In the genomic region with DNA sequence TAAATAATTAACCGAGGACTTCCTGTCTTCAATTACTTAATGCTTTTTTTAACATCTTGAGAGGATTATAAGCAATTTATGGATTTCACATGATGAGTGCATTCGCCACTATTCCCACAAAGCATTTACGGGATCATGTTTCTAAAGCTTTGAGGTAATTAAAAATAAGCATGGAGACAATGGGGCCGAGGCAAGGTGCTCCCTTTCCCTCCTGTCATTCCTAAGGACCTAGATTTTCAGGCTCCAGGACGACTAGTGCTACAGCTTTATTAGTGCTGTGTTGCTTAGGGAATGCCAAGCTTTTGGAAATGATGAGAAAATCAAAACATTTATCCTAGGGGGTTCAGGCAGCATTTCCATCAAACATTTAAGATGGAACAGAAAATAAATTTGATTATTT, we compare ENCODE assay signal across 18 cellular contexts.
"Had no signal": no experiment of that assay in that cellular context is flagged by ENCODE, and none has a peak within 500 bp of the region (broad histone marks: within the 10 kb centered on the region; RNA-seq: fewer than 3 reads in every experiment).

No MANE protein-coding gene starts in this region.

- H3K4me1 ChIP-seq: esophagus muscularis mucosa, left ventricle myocardium inferior, stomach had no signal

- H3K4me3 Mint-ChIP-seq: activated CD4-positive, alpha-beta T cell treated with anti-CD3 and anti-CD28 coated beads, Interleukin-2, amount 10 ng/mL, durations not matched to agents 24 days and 14 days; activated CD8-positive, alpha-beta T cell treated with anti-CD3 and anti-CD28 coated beads, Interleukin-2, amount 10 ng/mL, durations not matched to agents 7 days and 5 days; activated T-cell treated with anti-CD3 and anti-CD28 coated beads, Interleukin-2, amount 50 U/mL, for 24 hours; brain; immature natural killer cell; nephron progenitor cell had no signal

- H3K9me3 Mint-ChIP-seq: activated T-helper 2 cell treated with anti-CD3 and anti-CD28 coated beads, Interferon-gamma antibody, Interleukin-2, Interleukin-4, amounts not matched to agents 10 μg/mL and 5 μg/mL and 100 μg/mL, durations not matched to agents 14 hours and 24 hours and 36 hours; brain had no signal

- H3K36me3 ChIP-seq: esophagus muscularis mucosa, left ventricle myocardium inferior, stomach had no signal

- H3K27ac ChIP-seq: esophagus muscularis mucosa, left ventricle myocardium inferior, stomach had no signal

- H3K4me1 Mint-ChIP-seq: activated CD4-positive, alpha-beta T cell treated with anti-CD3 and anti-CD28 coated beads, Interleukin-2, amount 10 ng/mL, durations not matched to agents 24 days and 14 days; immature natural killer cell had no signal

- H3K9me3 ChIP-seq: esophagus muscularis mucosa, left ventricle myocardium inferior, stomach had no signal

- H3K27ac Mint-ChIP-seq: activated CD4-positive, alpha-beta T cell treated with anti-CD3 and anti-CD28 coated beads, Interleukin-2, amount 10 ng/mL, durations not matched to agents 24 days and 14 days; activated CD8-positive, alpha-beta T cell treated with anti-CD3 and anti-CD28 coated beads, Interleukin-2, amount 10 ng/mL, durations not matched to agents 7 days and 5 days; activated T-cell treated with anti-CD3 and anti-CD28 coated beads, Interleukin-2, amount 50 U/mL, for 24 hours; activated T-helper 2 cell treated with anti-CD3 and anti-CD28 coated beads, Interferon-gamma antibody, Interleukin-2, Interleukin-4, amounts not matched to agents 10 μg/mL and 5 μg/mL and 100 μg/mL, durations not matched to agents 14 hours and 24 hours and 36 hours; brain; immature natural killer cell; nephron progenitor cell had no signal

- H3K27me3 Mint-ChIP-seq: activated CD4-positive, alpha-beta T cell treated with anti-CD3 and anti-CD28 coated beads, Interleukin-2, amount 10 ng/mL, durations not matched to agents 24 days and 14 days; activated T-cell treated with anti-CD3 and anti-CD28 coated beads, Interleukin-2, amount 50 U/mL, for 24 hours had no signal

- H3K36me3 Mint-ChIP-seq: brain, immature natural killer cell had no signal

- H3K27me3 ChIP-seq: esophagus muscularis mucosa, stomach had no signal

- DNase-seq: activated CD4-positive, alpha-beta T cell treated with anti-CD3 and anti-CD28 coated beads, Interleukin-2, amount 10 ng/mL, durations not matched to agents 24 days and 14 days; activated CD8-positive, alpha-beta T cell treated with anti-CD3 and anti-CD28 coated beads, Interleukin-2, amount 10 ng/mL, durations not matched to agents 7 days and 5 days; activated naive CD4-positive, alpha-beta T cell treated with Interleukin-2 at 50 U/mL for 16 hours; activated T-cell treated with anti-CD3 and anti-CD28 coated beads, Interleukin-2, amount 50 U/mL, for 24 hours; central memory CD4-positive, alpha-beta T cell; immature natural killer cell; kidney glomerular epithelial cell; left ventricle myocardium inferior; mammary epithelial cell; nephron progenitor cell; nucleus accumbens; stimulated activated CD4-positive, alpha-beta T cell treated with anti-CD3 and anti-CD28 coated beads, Interleukin-4, amount 100 ng/mL, for 1 hour; stomach; trophoblast cell had no signal

- H3K4me3 ChIP-seq: esophagus muscularis mucosa, left ventricle myocardium inferior, smooth muscle cell, stomach had no signal
